ENCODE assay signal across 8 cellular contexts in the genomic region with DNA sequence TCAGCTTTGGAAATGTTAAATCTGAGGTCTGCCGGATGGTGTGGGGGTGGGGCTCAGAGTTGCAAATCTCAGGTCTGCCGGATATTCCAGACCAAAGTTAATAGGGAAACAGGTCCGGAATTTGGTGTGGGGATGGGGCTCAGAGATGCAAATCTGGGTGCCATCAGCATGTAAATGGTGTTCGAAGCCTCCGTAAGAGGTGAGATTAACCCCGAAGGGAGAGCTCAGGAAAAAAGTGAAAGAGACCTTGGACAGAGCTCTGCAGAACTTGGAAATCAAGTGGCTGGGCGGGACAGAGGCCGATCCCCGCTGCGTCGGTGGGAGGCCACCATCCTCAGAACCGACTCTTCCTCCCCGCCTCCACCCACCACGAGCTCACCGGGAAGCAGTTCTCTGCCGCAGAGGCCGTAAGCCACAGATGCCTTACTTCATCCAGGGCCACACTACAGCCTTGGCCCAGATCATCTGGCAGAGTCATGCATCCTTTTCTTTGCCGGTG. TPM values are rescaled to one million over a fixed set of nuclear protein-coding genes. Genes with fewer than 3 reads are reported as not detected.
DNase-seq lines count a peak whose midpoint lies in the region; ATAC-seq, FAIRE-seq and TF ChIP-seq lines count a peak whose summit lies in the region.

No MANE protein-coding gene starts in this region.

- H3K27ac ChIP-seq in Peyer's patch, result peak overlapping the region; percentile 11 to 97 (median 76)
- H3K27ac ChIP-seq in small intestine (ENCODE audit: low read depth in 1 of 2, low read length in 1 of 2), result peak overlapping the region in 1 of 2 donors; percentile 60

- H3K9me3 Mint-ChIP-seq in brain, result no peaks in the 10 kb centered on the region

- peak overlapping the region; percentile 93 to 98 (median 96) for H3K4me3 Mint-ChIP-seq in brain

- H3K36me3 ChIP-seq in Peyer's patch (no peaks in the 10 kb centered on the region), small intestine (ENCODE audit: control insufficient read depth in 2 of 2, insufficient read depth in 2 of 2, low read length in 2 of 2) (no peaks in the 10 kb centered on the region)

- H3K4me3 ChIP-seq in Peyer's patch (peak overlapping the region; percentile 50 to 96 (median 89)), small intestine (ENCODE audit: low read depth in 1 of 2, low read length in 2 of 2) (peak overlapping the region in 1 of 2 donors; percentile 93)

- H3K4me1 ChIP-seq in Peyer's patch (peaks cover 0 to 20% (median 3%) of the 10 kb centered on the region in 4 donors), small intestine (ENCODE audit: control insufficient read depth in 2 of 2, insufficient read depth in 1 of 2, low read depth in 1 of 2, low read length in 1 of 2) (peaks cover 0 to 2% of the 10 kb centered on the region in 2 donors)

- peak in 1 of 2 donors; percentile 38 for TF ChIP-seq POLR2A in Peyer's patch (IDR thresholded peaks at IDR 0.05)

- peaks cover 53% of the 10 kb centered on the region for H3K4me1 Mint-ChIP-seq in brain

- no peaks in the 10 kb centered on the region for H3K36me3 Mint-ChIP-seq in brain

- H3K27ac Mint-ChIP-seq in brain, result peak overlapping the region; percentile 92 to 99 (median 98)

- DNase-seq in GM19239 (ENCODE audit: insufficient read length, low spot score) (no peak), Peyer's patch (peak; percentile 23 to 78 (median 71)), iPS-NIHi11 (ENCODE audit: low spot score) (peak; percentile 76), small intestine (peak; percentile 72), NCI-H2171 treated with DMSO at 0.1 percent for 48 hours (lab: John Stamatoyannopoulos, UW) (no peak)

- H3K9me3 ChIP-seq in Peyer's patch (no peaks in the 10 kb centered on the region), small intestine (ENCODE audit: control insufficient read depth, low read depth) (no peaks in the 10 kb centered on the region)

- ATAC-seq in GM18520 (IDR thresholded peaks at IDR 0.05; ENCODE audit: unreplicated experiment) (no peak), HG02884 (IDR thresholded peaks at IDR 0.05; ENCODE audit: unreplicated experiment) (no peak)

- FAIRE-seq in GM19239 (lab: Jason Lieb, UNC), result peak; percentile 66
- no peak for FAIRE-seq in small intestine (lab: Jason Lieb, UNC)

- H3K27me3 ChIP-seq in Peyer's patch (no peaks in the 10 kb centered on the region), small intestine (ENCODE audit: control insufficient read depth in 2 of 2, insufficient read depth in 2 of 2, low read length in 2 of 2) (no peaks in the 10 kb centered on the region)

- peaks cover 32% of the 10 kb centered on the region for H3K27me3 Mint-ChIP-seq in brain

- WGBS in small intestine, 3 donors, result 2 to 3% (median 2%) methylated on average over 16 to 18 of the region's 18 CpGs

- TF ChIP-seq CTCF in Peyer's patch (IDR thresholded peaks at IDR 0.05) (no peak), brain (conservative IDR thresholded peaks at IDR 0.05) (no peak)

RNA-seq across cellular contexts. Expression of a gene that starts 1.7 kb away (rescaled TPM):
- 10 to 100 TPM; 24.3 to 34.9 (median 32.0) TPM for total RNA-seq in Peyer's patch
- polyA plus RNA-seq in brain (ENCODE audit: insufficient read depth, low read depth, low replicate concordance) (124 TPM), small intestine (10 to 100 TPM; 24.6 to 43.9 (median 31.9) TPM)

RNA-seq across cellular contexts. Expression of a gene that starts 50.0 kb away (rescaled TPM):
- total RNA-seq in Peyer's patch, result 10 to 100 TPM; 24.8 to 47.5 (median 37.7) TPM
- polyA plus RNA-seq in brain (ENCODE audit: insufficient read depth, low read depth, low replicate concordance), result 37.0 TPM
- 100 to 1,000 TPM in 1 of 3 donors, 10 to 100 TPM in 2; 23.5 to 184 (median 77.8) TPM for polyA plus RNA-seq in small intestine

Comparison
In these comparisons a context has a peak if more than half of its experiments do, and no peak if none do; other contexts are left out.
1. DNase-seq: peak in Peyer's patch (3 of 3), iPS-NIHi11 (single experiment) and small intestine (single experiment); none in GM19239 (single experiment) and NCI-H2171 treated with DMSO at 0.1 percent for 48 hours (single experiment).